In the genomic region with DNA sequence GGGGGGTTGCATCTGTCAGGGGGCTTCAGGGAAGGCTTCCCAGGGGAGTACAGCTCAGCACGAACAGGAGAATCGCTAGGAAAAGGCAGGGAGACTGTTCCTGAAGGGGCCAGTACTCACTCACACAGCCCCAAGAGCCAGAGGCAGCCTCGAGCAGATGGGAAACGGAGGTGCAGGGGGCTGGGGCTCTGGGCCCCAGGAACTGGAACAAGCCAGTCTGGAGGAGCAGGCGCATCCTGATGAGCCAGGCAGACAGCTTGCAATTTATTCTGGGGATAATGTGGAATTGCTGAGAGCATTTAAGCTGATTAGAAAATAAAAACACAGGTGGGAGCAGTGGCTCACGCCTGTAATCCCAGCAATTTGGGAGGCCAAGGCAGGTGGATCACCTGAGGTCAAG, we compare ENCODE assay signal across 20 cellular contexts. TPM values are rescaled to one million over a fixed set of nuclear protein-coding genes. Genes with fewer than 3 reads are reported as not detected.
"Had no signal": no experiment of that assay in that cellular context is flagged by ENCODE, and none has a peak within 500 bp of the region (broad histone marks: within the 10 kb centered on the region; RNA-seq: fewer than 3 reads in every experiment).

No MANE protein-coding gene starts in this region.

- H3K4me1 Mint-ChIP-seq: activated naive CD4-positive, alpha-beta T cell treated with anti-CD3 and anti-CD28 coated beads, Interleukin-2, amount 50 U/mL, for 24 hours had no signal

- H3K9me3 Mint-ChIP-seq: activated CD8-positive, alpha-beta T cell treated with anti-CD3 and anti-CD28 coated beads for 36 hours; activated naive CD4-positive, alpha-beta T cell treated with anti-CD3 and anti-CD28 coated beads, Interleukin-2, amount 50 U/mL, for 24 hours had no signal

- H3K36me3 Mint-ChIP-seq: activated naive CD4-positive, alpha-beta T cell treated with anti-CD3 and anti-CD28 coated beads, Interleukin-2, amount 50 U/mL, for 24 hours had no signal

- DNase-seq: activated CD4-positive, alpha-beta T cell treated with anti-CD3 and anti-CD28 coated beads for 4 hours; activated CD8-positive, alpha-beta memory T cell treated with anti-CD3 and anti-CD28 coated beads, Interleukin-2, amount 50 U/mL, for 4 hours; activated CD8-positive, alpha-beta T cell treated with anti-CD3 and anti-CD28 coated beads for 36 hours; aorta; central memory CD4-positive, alpha-beta T cell; MM.1S; NCI-H1105; NCI-H1436; NCI-H1694 treated with DMSO at 0.1 percent for 48 hours; NCI-H2029 treated with DMSO at 0.1 percent for 48 hours; NCI-H446 treated with DMSO at 0.1 percent for 48 hours; NCI-H526 treated with DMSO at 0.1 percent for 48 hours; Peyer's patch; Right ventricle myocardium superior; SJCRH30; SK-N-SH; T-helper 1 cell had no signal

- ATAC-seq: activated CD4-positive, CD25-positive, alpha-beta regulatory T cell treated with anti-CD3 and anti-CD28 coated beads, Interleukin-2, amount 50 U/mL, for 24 hours; activated CD8-positive, alpha-beta T cell treated with anti-CD3 and anti-CD28 coated beads for 36 hours had no signal

- H3K27ac Mint-ChIP-seq: activated CD8-positive, alpha-beta T cell treated with anti-CD3 and anti-CD28 coated beads for 36 hours; activated naive CD4-positive, alpha-beta T cell treated with anti-CD3 and anti-CD28 coated beads, Interleukin-2, amount 50 U/mL, for 24 hours had no signal

- H3K4me3 Mint-ChIP-seq: activated CD8-positive, alpha-beta T cell treated with anti-CD3 and anti-CD28 coated beads for 36 hours; activated naive CD4-positive, alpha-beta T cell treated with anti-CD3 and anti-CD28 coated beads, Interleukin-2, amount 50 U/mL, for 24 hours had no signal

RNA-seq across cellular contexts. Expression of a gene that starts 40.1 kb away (rescaled TPM):
- total RNA-seq: activated CD8-positive, alpha-beta T cell treated with anti-CD3 and anti-CD28 coated beads for 36 hours; bronchial epithelial cell had no signal
